ENCODE assay signal across 7 cellular contexts in the genomic region with DNA sequence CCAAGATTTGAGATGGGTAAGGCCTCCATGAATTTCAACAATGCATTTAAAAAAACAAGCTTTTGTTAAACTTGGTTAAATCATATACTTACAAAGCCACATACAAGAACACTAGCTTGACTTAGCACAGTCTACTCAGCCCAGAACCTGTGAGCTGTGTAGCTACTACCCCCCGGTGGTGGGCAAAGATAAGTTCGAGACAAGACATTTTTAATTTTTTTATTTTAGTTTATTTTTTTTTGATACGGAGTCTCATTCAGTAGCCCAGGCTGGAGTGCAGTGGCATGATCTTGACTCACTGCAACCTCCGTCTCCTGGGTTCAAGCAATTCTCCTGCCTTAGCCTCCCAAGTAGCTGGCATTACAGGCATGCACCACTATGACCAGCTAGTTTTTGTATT. TPM values are rescaled to one million over a fixed set of nuclear protein-coding genes. Genes with fewer than 3 reads are reported as not detected.
DNase-seq lines count a peak whose midpoint lies in the region; ATAC-seq and TF ChIP-seq lines count a peak whose summit lies in the region.

No MANE protein-coding gene starts in this region.

- no peaks in the 10 kb centered on the region for H3K9me3 ChIP-seq in effector memory CD4-positive, alpha-beta T cell (ENCODE audit: control insufficient read depth, low read length)
- no peaks in the 10 kb centered on the region for H3K9me3 ChIP-seq in psoas muscle

- peaks cover 24% of the 10 kb centered on the region for H3K4me1 ChIP-seq in effector memory CD4-positive, alpha-beta T cell (ENCODE audit: control insufficient read depth, insufficient read depth, low read length, poor library complexity, severe bottlenecking)
- peaks cover 17% of the 10 kb centered on the region for H3K4me1 ChIP-seq in psoas muscle

- no peaks in the 10 kb centered on the region for H3K36me3 ChIP-seq in effector memory CD4-positive, alpha-beta T cell (ENCODE audit: control insufficient read depth, insufficient read depth, low read length)
- no peaks in the 10 kb centered on the region for H3K36me3 ChIP-seq in psoas muscle (ENCODE audit: insufficient read depth in 1 of 2, low read depth in 1 of 2)

- H3K4me3 Mint-ChIP-seq in activated CD4-positive, alpha-beta T cell treated with anti-CD3 and anti-CD28 coated beads, Interleukin-2, amount 10 ng/mL, durations not matched to agents 7 days and 5 days, result no peak overlapping the region

- no peak overlapping the region for H3K27ac Mint-ChIP-seq in activated CD4-positive, alpha-beta T cell treated with anti-CD3 and anti-CD28 coated beads, Interleukin-2, amount 10 ng/mL, durations not matched to agents 7 days and 5 days

- H3K4me3 ChIP-seq in GM12864 (ENCODE audit: low read depth, low read length) (no peak overlapping the region), psoas muscle (no peak overlapping the region)
- no peak overlapping the region for H3K4me3 ChIP-seq in effector memory CD4-positive, alpha-beta T cell (ENCODE audit: insufficient read depth, low read depth, low read length, poor library complexity, severe bottlenecking)

- CTCF ChIA-PET in activated CD4-positive, alpha-beta T cell treated with anti-CD3 and anti-CD28 coated beads, Interleukin-2, amount 10 ng/mL, durations not matched to agents 7 days and 5 days (lab: Charles Lee), result interaction anchor here (0.6 to 3.3 kb wide), 19 partner anchors 9 to 113 kb away, joined by 3 to 38 read pairs (median 3); a partner anchor contains a TSS

- TF ChIP-seq CTCF in GM12864 (IDR thresholded peaks at IDR 0.05; ENCODE audit: low read depth, low read length, missing control alignments), result peak; percentile 22
- peak; percentile 33 for TF ChIP-seq CTCF in psoas muscle (IDR thresholded peaks at IDR 0.05)

- POLR2A ChIA-PET in activated CD4-positive, alpha-beta T cell treated with anti-CD3 and anti-CD28 coated beads, Interleukin-2, amount 10 ng/mL, durations not matched to agents 7 days and 5 days (lab: Charles Lee), result interaction anchor here (0.5 kb wide), 1 partner anchor 34 kb away, joined by 3 read pairs; no protein-coding TSS in a partner anchor

- WGBS in psoas muscle, 3 donors, result 35 to 38% (median 37%) methylated on average over 4 of the region's 4 CpGs

- no peaks in the 10 kb centered on the region for H3K27me3 Mint-ChIP-seq in activated CD4-positive, alpha-beta T cell treated with anti-CD3 and anti-CD28 coated beads, Interleukin-2, amount 10 ng/mL, durations not matched to agents 7 days and 5 days

- H3K27me3 ChIP-seq in effector memory CD4-positive, alpha-beta T cell (replicated peaks; ENCODE audit: control insufficient read depth, insufficient read depth, low read length, poor library complexity, severe bottlenecking), result no peaks in the 10 kb centered on the region
- H3K27me3 ChIP-seq in psoas muscle (ENCODE audit: insufficient read depth in 3 of 3, low read length in 2 of 3), result no peaks in the 10 kb centered on the region

- H3K36me3 Mint-ChIP-seq in activated CD4-positive, alpha-beta T cell treated with anti-CD3 and anti-CD28 coated beads, Interleukin-2, amount 10 ng/mL, durations not matched to agents 7 days and 5 days (ENCODE audit: low read depth), result peaks cover 8% of the 10 kb centered on the region

- peaks cover 32% of the 10 kb centered on the region for H3K4me1 Mint-ChIP-seq in activated CD4-positive, alpha-beta T cell treated with anti-CD3 and anti-CD28 coated beads, Interleukin-2, amount 10 ng/mL, durations not matched to agents 7 days and 5 days

- no peak overlapping the region for H3K27ac ChIP-seq in effector memory CD4-positive, alpha-beta T cell (ENCODE audit: insufficient read depth, low read length, poor library complexity, severe bottlenecking)
- H3K27ac ChIP-seq in psoas muscle, result no peak overlapping the region

- no peak for ATAC-seq in psoas muscle
- ATAC-seq in GM18873 (IDR thresholded peaks at IDR 0.05; ENCODE audit: low FRiP score, unreplicated experiment), result no peak
- ATAC-seq in GM18867 (IDR thresholded peaks at IDR 0.05; ENCODE audit: unreplicated experiment), result no peak

- no peak for DNase-seq in GM12864 (ENCODE audit: low read depth)
- DNase-seq in NCI-H1436 (lab: John Stamatoyannopoulos, UW), result peak; percentile 58
- DNase-seq in activated CD4-positive, alpha-beta T cell treated with anti-CD3 and anti-CD28 coated beads, Interleukin-2, amount 10 ng/mL, durations not matched to agents 7 days and 5 days, result peak; percentile 67
- DNase-seq in effector memory CD4-positive, alpha-beta T cell, result peak; percentile 29 to 48 (median 45)
- no peak for DNase-seq in psoas muscle

- intact Hi-C loops in psoas muscle (cut with DNase I), result no loop called here

- H3K9me3 Mint-ChIP-seq in activated CD4-positive, alpha-beta T cell treated with anti-CD3 and anti-CD28 coated beads, Interleukin-2, amount 10 ng/mL, durations not matched to agents 7 days and 5 days, result no peaks in the 10 kb centered on the region

RNA-seq across cellular contexts. Expression of a gene that starts 3.7 kb away (rescaled TPM):
- 10 to 100 TPM; 38.0 to 39.4 TPM for total RNA-seq in activated CD4-positive, alpha-beta T cell treated with anti-CD3 and anti-CD28 coated beads, Interleukin-2, amount 10 ng/mL, durations not matched to agents 7 days and 5 days
- 10 to 100 TPM; 13.8 to 19.4 (median 16.6) TPM for total RNA-seq in psoas muscle
- polyA plus RNA-seq in psoas muscle, result 10 to 100 TPM; 11.5 to 19.3 (median 15.9) TPM

RNA-seq across cellular contexts. Expression of a gene that starts 12.2 kb away (rescaled TPM):
- total RNA-seq in activated CD4-positive, alpha-beta T cell treated with anti-CD3 and anti-CD28 coated beads, Interleukin-2, amount 10 ng/mL, durations not matched to agents 7 days and 5 days, result 1 to 10 TPM; 5.4 to 5.9 TPM
- 1 to 10 TPM; 2.9 to 4.9 (median 4.0) TPM for total RNA-seq in psoas muscle
- polyA plus RNA-seq in psoas muscle, result 1 to 10 TPM in 1 of 3 donors, under 1 TPM in 2; 0.82 to 1.4 (median 0.91) TPM

RNA-seq across cellular contexts. Expression of a gene that starts 45.0 kb away (rescaled TPM):
- under 1 TPM in 1 of 2 experiments, not detected in 1; 0.19 TPM for total RNA-seq in activated CD4-positive, alpha-beta T cell treated with anti-CD3 and anti-CD28 coated beads, Interleukin-2, amount 10 ng/mL, durations not matched to agents 7 days and 5 days
- total RNA-seq in psoas muscle, result under 1 TPM in 2 of 4 donors, not detected in 2; 0.67 to 0.68 TPM
- under 1 TPM in 2 of 3 donors, not detected in 1; 0.35 to 0.51 TPM for polyA plus RNA-seq in psoas muscle

RNA-seq across cellular contexts. Expression of a gene that starts 45.9 kb away (rescaled TPM):
- 10 to 100 TPM; 21.4 to 22.5 TPM for total RNA-seq in activated CD4-positive, alpha-beta T cell treated with anti-CD3 and anti-CD28 coated beads, Interleukin-2, amount 10 ng/mL, durations not matched to agents 7 days and 5 days
- 10 to 100 TPM; 24.5 to 51.3 (median 37.7) TPM for total RNA-seq in psoas muscle
- 10 to 100 TPM in 1 of 3 donors, 1 to 10 TPM in 2; 7.9 to 24.1 (median 9.5) TPM for polyA plus RNA-seq in psoas muscle

Comparison
In these comparisons a context has a peak if more than half of its experiments do, and no peak if none do; other contexts are left out.
1. DNase-seq: peak in NCI-H1436 (single experiment), activated CD4-positive, alpha-beta T cell treated with anti-CD3 and anti-CD28 coated beads, Interleukin-2, amount 10 ng/mL, durations not matched to agents 7 days and 5 days (single experiment) and effector memory CD4-positive, alpha-beta T cell (3 of 3); none in GM12864 (single experiment) and psoas muscle (0 of 2).